ENCODE assay signal across 25 cellular contexts in the genomic region with DNA sequence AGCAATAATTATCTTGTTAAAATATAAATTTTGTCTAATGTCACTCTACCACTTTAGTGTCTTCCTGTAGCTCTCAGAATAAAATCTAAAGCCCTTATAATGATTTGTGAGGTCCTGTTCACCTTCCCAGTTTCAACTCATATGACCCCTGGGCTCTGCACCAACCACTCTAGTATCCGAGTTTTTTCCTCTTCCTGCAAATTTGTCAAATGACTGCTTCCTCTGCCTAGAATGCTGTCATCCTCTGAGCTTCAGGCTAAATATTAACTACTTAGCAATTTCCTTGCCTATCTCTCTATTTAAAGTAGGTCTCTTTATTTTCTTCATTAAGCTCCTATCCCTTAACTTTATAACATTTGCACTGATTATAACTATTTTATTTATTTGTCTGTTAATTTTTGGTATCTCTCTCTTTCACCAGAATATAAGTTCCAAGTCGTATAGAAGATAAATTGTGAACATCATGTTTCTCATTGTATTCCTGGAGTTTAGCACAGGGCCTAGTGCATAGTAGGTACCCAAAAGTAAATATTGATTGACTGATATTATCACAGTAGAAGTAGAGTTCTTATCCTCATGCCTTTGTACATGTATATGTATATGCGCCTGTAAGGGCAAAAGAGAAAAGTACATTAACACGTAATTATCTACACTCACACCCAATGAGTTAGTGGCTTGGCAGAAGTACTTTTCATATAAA.
"Had no signal": no experiment of that assay in that cellular context is flagged by ENCODE, and none has a peak within 500 bp of the region (broad histone marks: within the 10 kb centered on the region; RNA-seq: fewer than 3 reads in every experiment).

No MANE protein-coding gene starts in this region.

- ATAC-seq: gastroesophageal sphincter; heart left ventricle; naive thymus-derived CD8-positive, alpha-beta T cell had no signal

- H3K4me1 Mint-ChIP-seq: activated naive CD8-positive, alpha-beta T cell treated with anti-CD3 and anti-CD28 coated beads, Interleukin-2, amount 10 ng/mL, durations not matched to agents 7 days and 5 days; central memory CD8-positive, alpha-beta T cell; naive thymus-derived CD8-positive, alpha-beta T cell had no signal

- H3K27ac Mint-ChIP-seq: activated CD4-positive, alpha-beta T cell treated with anti-CD3 and anti-CD28 coated beads, Interleukin-2, amount 10 ng/mL, durations not matched to agents 7 days and 5 days; activated naive CD4-positive, alpha-beta T cell treated with anti-CD3 and anti-CD28 coated beads for 36 hours; activated naive CD8-positive, alpha-beta T cell treated with anti-CD3 and anti-CD28 coated beads, Interleukin-2, amount 10 ng/mL, durations not matched to agents 7 days and 5 days; mesothelial cell of epicardium; naive thymus-derived CD8-positive, alpha-beta T cell; neural progenitor cell; T-helper 2 cell treated with Interferon-gamma antibody and Interleukin-4, amounts not matched to agents 5 μg/mL and 100 μg/mL, for 36 hours had no signal

- DNase-seq: activated CD4-positive, alpha-beta T cell treated with anti-CD3 and anti-CD28 coated beads, Interleukin-2, amount 10 ng/mL, durations not matched to agents 7 days and 5 days; activated CD4-positive, CD25-positive, alpha-beta regulatory T cell treated with anti-CD3 and anti-CD28 coated beads, Interleukin-2, amount 50 U/mL, for 72 hours; activated effector memory CD4-positive, alpha-beta T cell treated with Interleukin-2 at 50 U/mL for 16 hours; activated naive CD4-positive, alpha-beta T cell treated with anti-CD3 and anti-CD28 coated beads for 36 hours; activated naive CD8-positive, alpha-beta T cell treated with anti-CD3 and anti-CD28 coated beads, Interleukin-2, amount 10 ng/mL, durations not matched to agents 7 days and 5 days; activated T-cell treated with anti-CD3 and anti-CD28 coated beads, Interleukin-2, amount 50 U/mL, for 1 hour; amniotic stem cell; esophagus squamous epithelium; heart left ventricle; kidney; left ventricle myocardium inferior; naive thymus-derived CD8-positive, alpha-beta T cell; posterior cingulate gyrus; retina; spleen; stimulated activated CD4-positive, alpha-beta T cell treated with anti-CD3 and anti-CD28 coated beads, Interleukin-4, amount 100 ng/mL, for 1 hour; stimulated activated naive CD4-positive, alpha-beta T cell; upper lobe of left lung; WERI-Rb-1 had no signal

- FAIRE-seq: TTC549 had no signal

- H3K36me3 Mint-ChIP-seq: activated naive CD8-positive, alpha-beta T cell treated with anti-CD3 and anti-CD28 coated beads, Interleukin-2, amount 10 ng/mL, durations not matched to agents 7 days and 5 days; mesothelial cell of epicardium; naive thymus-derived CD8-positive, alpha-beta T cell; neural progenitor cell had no signal

- H3K27me3 Mint-ChIP-seq: activated CD4-positive, alpha-beta T cell treated with anti-CD3 and anti-CD28 coated beads, Interleukin-2, amount 10 ng/mL, durations not matched to agents 7 days and 5 days had no signal

- H3K9me3 Mint-ChIP-seq: activated CD4-positive, alpha-beta T cell treated with anti-CD3 and anti-CD28 coated beads, Interleukin-2, amount 10 ng/mL, durations not matched to agents 7 days and 5 days; activated naive CD4-positive, alpha-beta T cell treated with anti-CD3 and anti-CD28 coated beads for 36 hours; activated naive CD8-positive, alpha-beta T cell treated with anti-CD3 and anti-CD28 coated beads, Interleukin-2, amount 10 ng/mL, durations not matched to agents 7 days and 5 days; central memory CD8-positive, alpha-beta T cell; mesothelial cell of epicardium; naive thymus-derived CD8-positive, alpha-beta T cell; neural progenitor cell; T-helper 2 cell treated with Interferon-gamma antibody and Interleukin-4, amounts not matched to agents 5 μg/mL and 100 μg/mL, for 36 hours had no signal

- H3K4me3 Mint-ChIP-seq: activated CD4-positive, alpha-beta T cell treated with anti-CD3 and anti-CD28 coated beads, Interleukin-2, amount 10 ng/mL, durations not matched to agents 7 days and 5 days; activated naive CD4-positive, alpha-beta T cell treated with anti-CD3 and anti-CD28 coated beads for 36 hours; activated naive CD8-positive, alpha-beta T cell treated with anti-CD3 and anti-CD28 coated beads, Interleukin-2, amount 10 ng/mL, durations not matched to agents 7 days and 5 days; central memory CD8-positive, alpha-beta T cell; mesothelial cell of epicardium; naive thymus-derived CD8-positive, alpha-beta T cell; neural progenitor cell; T-helper 2 cell treated with Interferon-gamma antibody and Interleukin-4, amounts not matched to agents 5 μg/mL and 100 μg/mL, for 36 hours had no signal
